In genomic region chr22:24157783-24158170, GRCh38 we compare ENCODE assay signal across 10 cellular contexts. TPM values are rescaled to one million over a fixed set of nuclear protein-coding genes. Genes with fewer than 3 reads are reported as not detected.
A peak's percentile ranks its signal among the peaks of the same experiment; 100 is the strongest.
DNase-seq lines count a peak whose midpoint lies in the region; ATAC-seq and TF ChIP-seq lines count a peak whose summit lies in the region.
"Had no signal": no experiment of that assay in that cellular context is flagged by ENCODE, and none has a peak within 500 bp of the region (broad histone marks: within the 10 kb centered on the region; RNA-seq: fewer than 3 reads in every experiment).

No MANE protein-coding gene starts in this region.

- POLR2A ChIA-PET in activated CD4-positive, alpha-beta T cell treated with anti-CD3 and anti-CD28 coated beads for 36 hours (lab: Charles Lee) = interaction anchor here (0.7 kb wide), 1 partner anchor 26 kb away, joined by 11 read pairs; no protein-coding TSS in a partner anchor

- 55% methylated on average over 11 of the region's 11 CpGs for WGBS in thymus

- peaks cover 53% of the 10 kb centered on the region for H3K4me1 Mint-ChIP-seq in activated CD4-positive, alpha-beta T cell treated with anti-CD3 and anti-CD28 coated beads for 36 hours
- peaks cover 53% of the 10 kb centered on the region for H3K4me1 Mint-ChIP-seq in activated T-cell treated with anti-CD3 and anti-CD28 coated beads, Interleukin-2, amount 50 U/mL, for 72 hours (ENCODE audit: low read depth)
- peaks cover 26% of the 10 kb centered on the region for H3K4me1 Mint-ChIP-seq in nephron progenitor cell

- no peak for ATAC-seq in activated CD4-positive, alpha-beta T cell treated with anti-CD3 and anti-CD28 coated beads for 36 hours
- ATAC-seq in activated T-cell treated with anti-CD3 and anti-CD28 coated beads, Interleukin-2, amount 50 U/mL, for 72 hours (replicated peaks in 1 of 2) = no peak
- no peak for ATAC-seq in GM21515 (IDR thresholded peaks at IDR 0.05; ENCODE audit: unreplicated experiment)

- no peaks in the 10 kb centered on the region for H3K27me3 Mint-ChIP-seq in activated CD4-positive, alpha-beta T cell treated with anti-CD3 and anti-CD28 coated beads for 36 hours
- no peaks in the 10 kb centered on the region for H3K27me3 Mint-ChIP-seq in activated T-cell treated with anti-CD3 and anti-CD28 coated beads, Interleukin-2, amount 50 U/mL, for 72 hours (ENCODE audit: low read depth)
- peaks cover 25% of the 10 kb centered on the region for H3K27me3 Mint-ChIP-seq in nephron progenitor cell (ENCODE audit: low read depth, poor library complexity)

- H3K27ac ChIP-seq in thymus (ENCODE audit: low read depth) = peak overlapping the region; percentile 83

- peaks cover 46% of the 10 kb centered on the region for H3K4me1 ChIP-seq in thymus (ENCODE audit: control insufficient read depth, insufficient read depth, low read length)

- intact Hi-C loops in activated CD4-positive, alpha-beta T cell treated with anti-CD3 and anti-CD28 coated beads for 36 hours (cut with DNase I, micrococcal nuclease) = loop anchor here (1.0 to 5.0 kb wide), 4 partner anchors 51 to 398 kb away; partner anchors contain the start of genes CABIN1 (in 1 of the 2), GUCD1 (in 1 of the 2) and SNRPD3 (in 1 of the 2)

- peak overlapping the region; percentile 79 for H3K4me3 Mint-ChIP-seq in activated CD4-positive, alpha-beta T cell treated with anti-CD3 and anti-CD28 coated beads for 36 hours
- peak overlapping the region; percentile 91 to 92 for H3K4me3 Mint-ChIP-seq in activated T-cell treated with anti-CD3 and anti-CD28 coated beads, Interleukin-2, amount 50 U/mL, for 72 hours
- no peak overlapping the region for H3K4me3 Mint-ChIP-seq in nephron progenitor cell

- peaks cover 18% of the 10 kb centered on the region for H3K36me3 ChIP-seq in thymus (ENCODE audit: control insufficient read depth, insufficient read depth)

- H3K27me3 ChIP-seq in thymus (ENCODE audit: control insufficient read depth, insufficient read depth) = no peaks in the 10 kb centered on the region

- DNase-seq in activated CD4-positive, alpha-beta T cell treated with anti-CD3 and anti-CD28 coated beads for 36 hours = no peak
- DNase-seq in activated CD4-positive, alpha-beta T cell treated with anti-CD3 and anti-CD28 coated beads, Interleukin-2, amount 50 U/mL, for 48 hours = no peak
- DNase-seq in activated T-cell treated with anti-CD3 and anti-CD28 coated beads, Interleukin-2, amount 50 U/mL, for 72 hours = no peak
- DNase-seq in left kidney (ENCODE audit: low read depth, low spot score) (peak; percentile 19), nephron progenitor cell (no peak)
- DNase-seq in stimulated activated CD4-positive, alpha-beta T cell treated with anti-CD3 and anti-CD28 coated beads, Interleukin-2, amount 100 ng/mL, for 48 hours = no peak
- DNase-seq: activated CD4-positive, CD25-positive, alpha-beta regulatory T cell treated with anti-CD3 and anti-CD28 coated beads, Interleukin-2, amount 50 U/mL, for 72 hours; KBM-7 had no signal

- peak overlapping the region; percentile 75 for H3K4me3 ChIP-seq in thymus (ENCODE audit: low read length)

- CTCF ChIA-PET in activated CD4-positive, alpha-beta T cell treated with anti-CD3 and anti-CD28 coated beads for 36 hours (lab: Charles Lee) = interaction anchor here (0.6 to 3.7 kb wide), 14 partner anchors 8 to 270 kb away, joined by 3 to 29 read pairs (median 4); no protein-coding TSS in a partner anchor

- H3K9me3 Mint-ChIP-seq in activated CD4-positive, alpha-beta T cell treated with anti-CD3 and anti-CD28 coated beads for 36 hours (ENCODE audit: low read depth) = no peaks in the 10 kb centered on the region
- H3K9me3 Mint-ChIP-seq in activated T-cell treated with anti-CD3 and anti-CD28 coated beads, Interleukin-2, amount 50 U/mL, for 72 hours = no peaks in the 10 kb centered on the region
- H3K9me3 Mint-ChIP-seq in nephron progenitor cell = no peaks in the 10 kb centered on the region

- peak overlapping the region; percentile 37 for H3K27ac Mint-ChIP-seq in activated CD4-positive, alpha-beta T cell treated with anti-CD3 and anti-CD28 coated beads for 36 hours
- H3K27ac Mint-ChIP-seq in activated T-cell treated with anti-CD3 and anti-CD28 coated beads, Interleukin-2, amount 50 U/mL, for 72 hours = no peak overlapping the region
- H3K27ac Mint-ChIP-seq in nephron progenitor cell = no peak overlapping the region

- TF ChIP-seq CTCF in nephron progenitor cell (IDR thresholded peaks at IDR 0.05) = no peak

- H3K36me3 Mint-ChIP-seq in activated CD4-positive, alpha-beta T cell treated with anti-CD3 and anti-CD28 coated beads for 36 hours (ENCODE audit: low read depth) = peaks cover 3% of the 10 kb centered on the region
- no peaks in the 10 kb centered on the region for H3K36me3 Mint-ChIP-seq in activated T-cell treated with anti-CD3 and anti-CD28 coated beads, Interleukin-2, amount 50 U/mL, for 72 hours (ENCODE audit: insufficient read depth in 2 of 2)
- no peaks in the 10 kb centered on the region for H3K36me3 Mint-ChIP-seq in nephron progenitor cell (ENCODE audit: low read depth)

- no peaks in the 10 kb centered on the region for H3K9me3 ChIP-seq in thymus (ENCODE audit: control insufficient read depth)

RNA-seq across cellular contexts. Expression of gene SUSD2, which starts 23.5 kb away (rescaled TPM):
- total RNA-seq in activated CD4-positive, alpha-beta T cell treated with anti-CD3 and anti-CD28 coated beads for 36 hours = under 1 TPM; 0.65 to 0.80 TPM
- total RNA-seq in activated T-cell treated with anti-CD3 and anti-CD28 coated beads, Interleukin-2, amount 50 U/mL, for 72 hours = under 1 TPM; 0.55 to 0.60 TPM
- 4.1 TPM for polyA plus RNA-seq in thymus
